ENCODE assay signal across 12 cellular contexts in genomic region chr13:103282571-103283450, GRCh38.
DNase-seq lines count a peak whose midpoint lies in the region; ATAC-seq and TF ChIP-seq lines count a peak whose summit lies in the region.
"Had no signal": no experiment of that assay in that cellular context is flagged by ENCODE, and none has a peak within 500 bp of the region (broad histone marks: within the 10 kb centered on the region; RNA-seq: fewer than 3 reads in every experiment).

No MANE protein-coding gene starts in this region.

- in situ Hi-C loops in astrocyte of the cerebellum (cut with HindIII; ENCODE audit: low sequenced_read_pairs) (no loop called here), transverse colon (cut with MboI; ENCODE audit: low pct_ligation_motif_present in 1 of 4, low pct_unique_long_range_greater_than_20kb in 1 of 4, low sequenced_read_pairs in 3 of 4) (no loop called here)

- intact Hi-C loops in A673 (cut with micrococcal nuclease; ENCODE audit: unreplicated experiment) (no loop called here), transverse colon (cut with DNase I; ENCODE audit: low total_unique reads) (no loop called here)

- H3K9me3 Mint-ChIP-seq in HFFc6: peaks cover 43% of the 10 kb centered on the region
- peaks cover 5 to 10% of the 10 kb centered on the region in 2 donors for H3K9me3 Mint-ChIP-seq in activated naive CD4-positive, alpha-beta T cell treated with anti-CD3 and anti-CD28 coated beads, Interleukin-2, amount 50 U/mL, for 72 hours
- H3K9me3 Mint-ChIP-seq: activated B cell treated with CpG ODN at 0.5 μM for 24 hours had no signal

- no peak overlapping the region for H3K4me2 ChIP-seq in mesendoderm (ENCODE audit: low read length)

- ATAC-seq in activated naive CD4-positive, alpha-beta T cell treated with anti-CD3 and anti-CD28 coated beads, Interleukin-2, amount 50 U/mL, for 72 hours: no peak
- no peak for ATAC-seq in GM21515 (IDR thresholded peaks at IDR 0.05; ENCODE audit: unreplicated experiment)

- no peak overlapping the region for H3K4ac ChIP-seq in mesendoderm (ENCODE audit: low read depth, low read length)

- no peak overlapping the region for H4K8ac ChIP-seq in mesendoderm (ENCODE audit: low read depth, low read length)

- H3K23ac ChIP-seq in mesendoderm (ENCODE audit: low read length): no peak overlapping the region

- no peaks in the 10 kb centered on the region for H3K79me2 ChIP-seq in mesendoderm (ENCODE audit: control insufficient read depth, insufficient read depth, low read length)

- no peak overlapping the region for H2AK5ac ChIP-seq in mesendoderm (ENCODE audit: low read length)

- TF ChIP-seq CTCF in HFFc6 (IDR thresholded peaks at IDR 0.05) (no peak), astrocyte of the cerebellum (IDR thresholded peaks at IDR 0.05; ENCODE audit: low read depth, low read length, missing control alignments) (no peak), A673 (conservative IDR thresholded peaks at IDR 0.05; ENCODE audit: low read depth, low read length) (no peak), transverse colon (IDR thresholded peaks at IDR 0.05) (no peak)

- DNase-seq in EH (ENCODE audit: low read depth): peak; percentile 74
- DNase-seq in HFFc6: peak; percentile 9
- peak; percentile 90 for DNase-seq in astrocyte of the cerebellum (ENCODE audit: low read depth)
- peak; percentile 86 for DNase-seq in mesendoderm
- DNase-seq in A673 (ENCODE audit: low spot score): no peak
- no peak for DNase-seq in activated naive CD4-positive, alpha-beta T cell treated with anti-CD3 and anti-CD28 coated beads, Interleukin-2, amount 50 U/mL, for 72 hours (ENCODE audit: low spot score in 2 of 2)
- no peak for DNase-seq in transverse colon
- DNase-seq: activated B cell treated with CpG ODN at 0.5 μM for 24 hours, NCI-H446 treated with DMSO at 0.1 percent for 48 hours, tibial artery had no signal

- WGBS in mesendoderm (ENCODE audit: extremely low coverage, insufficient coverage, low lambda C conversion rate): no CpG with 5 or more reads among the region's 14 CpGs
- 40 to 43% methylated on average over 6 to 14 of the region's 14 CpGs for WGBS in transverse colon (ENCODE audit: low coverage in 1 of 2), 2 donors

- H3K4me3 Mint-ChIP-seq in HFFc6: no peak overlapping the region; the same call in 1 of the 2 replicates
- H3K4me3 Mint-ChIP-seq: activated B cell treated with CpG ODN at 0.5 μM for 24 hours, brain had no signal

- no peak for TF ChIP-seq EP300 in transverse colon (IDR thresholded peaks at IDR 0.05; ENCODE audit: low read depth)

- H4K5ac ChIP-seq in mesendoderm (ENCODE audit: low read length): no peak overlapping the region

- H3K27me3 Mint-ChIP-seq in HFFc6 (ENCODE audit: insufficient read depth): no peaks in the 10 kb centered on the region; the same call in 1 of the 2 replicates
- H3K27me3 Mint-ChIP-seq: activated B cell treated with CpG ODN at 0.5 μM for 24 hours had no signal

- no peak overlapping the region for H2BK5ac ChIP-seq in mesendoderm (ENCODE audit: low read length)

- no TSS peak for BruUV-seq in A673 (replicated peaks; lab: Mats Ljungman, UMichigan)

- H2BK15ac ChIP-seq in mesendoderm (replicated peaks; ENCODE audit: low read depth): no peak overlapping the region

- H3K27ac ChIP-seq in mesendoderm (ENCODE audit: low read depth, low read length) (no peak overlapping the region), A673 (ENCODE audit: low read depth, low read length, poor library complexity, severe bottlenecking) (no peak overlapping the region), transverse colon (no peak overlapping the region)
- H3K27ac ChIP-seq: tibial artery had no signal

- H3K79me1 ChIP-seq in mesendoderm (ENCODE audit: low read length): no peaks in the 10 kb centered on the region

- H3K27ac Mint-ChIP-seq in HFFc6: peak overlapping the region; percentile 6; the same call in 1 of the 2 replicates
- no peak overlapping the region for H3K27ac Mint-ChIP-seq in activated naive CD4-positive, alpha-beta T cell treated with anti-CD3 and anti-CD28 coated beads, Interleukin-2, amount 50 U/mL, for 72 hours
- H3K27ac Mint-ChIP-seq: activated B cell treated with CpG ODN at 0.5 μM for 24 hours had no signal

- H3K36me3 ChIP-seq in mesendoderm (ENCODE audit: control insufficient read depth, insufficient read depth, low read length) (no peaks in the 10 kb centered on the region), A673 (ENCODE audit: insufficient read depth, low read length, poor library complexity, severe bottlenecking) (no peaks in the 10 kb centered on the region), transverse colon (no peaks in the 10 kb centered on the region)
- H3K36me3 ChIP-seq: tibial artery had no signal

- H3K18ac ChIP-seq in mesendoderm (ENCODE audit: low read length): peak overlapping the region; percentile 14

- H3K4me1 Mint-ChIP-seq in HFFc6 (ENCODE audit: low read depth): no peaks in the 10 kb centered on the region
- H3K4me1 Mint-ChIP-seq: activated B cell treated with CpG ODN at 0.5 μM for 24 hours had no signal

- H3K56ac ChIP-seq in mesendoderm (ENCODE audit: low read length): no peak overlapping the region

- no peaks in the 10 kb centered on the region for H3K27me3 ChIP-seq in mesendoderm (ENCODE audit: insufficient read depth, low read length, poor library complexity)
- no peaks in the 10 kb centered on the region for H3K27me3 ChIP-seq in A673 (replicated peaks; ENCODE audit: insufficient read depth, low read depth, low read length, poor library complexity)
- no peaks in the 10 kb centered on the region for H3K27me3 ChIP-seq in transverse colon
- H3K27me3 ChIP-seq: tibial artery had no signal

- CTCF ChIA-PET in A673 (lab: Charles Lee): no interaction called here

- H3K4me3 ChIP-seq in astrocyte of the cerebellum (ENCODE audit: low read depth, low read length): no peak overlapping the region
- H3K4me3 ChIP-seq in mesendoderm (ENCODE audit: low read length): no peak overlapping the region
- no peak overlapping the region for H3K4me3 ChIP-seq in A673 (ENCODE audit: low read depth, low read length, poor library complexity, severe bottlenecking)
- no peak overlapping the region for H3K4me3 ChIP-seq in transverse colon
- H3K4me3 ChIP-seq: tibial artery had no signal

- no peak overlapping the region for H2BK120ac ChIP-seq in mesendoderm (ENCODE audit: low read depth, low read length)

- no peak for TF ChIP-seq POLR2A in transverse colon (IDR thresholded peaks at IDR 0.05)

- H3K9ac ChIP-seq in mesendoderm (ENCODE audit: low read length): no peak overlapping the region

- H3K9me3 ChIP-seq in A673 (ENCODE audit: low read depth, low read length, poor library complexity, severe bottlenecking) (no peaks in the 10 kb centered on the region), transverse colon (no peaks in the 10 kb centered on the region)
- H3K9me3 ChIP-seq: tibial artery had no signal

- H3K4me1 ChIP-seq in mesendoderm (ENCODE audit: control insufficient read depth, low read depth, low read length): peaks cover 2% of the 10 kb centered on the region
- no peaks in the 10 kb centered on the region for H3K4me1 ChIP-seq in A673 (ENCODE audit: insufficient read depth, low read length, poor library complexity, severe bottlenecking)
- no peaks in the 10 kb centered on the region for H3K4me1 ChIP-seq in transverse colon
- H3K4me1 ChIP-seq: tibial artery had no signal

- no peaks in the 10 kb centered on the region for H3K36me3 Mint-ChIP-seq in HFFc6 (ENCODE audit: low read depth)
- H3K36me3 Mint-ChIP-seq in activated naive CD4-positive, alpha-beta T cell treated with anti-CD3 and anti-CD28 coated beads, Interleukin-2, amount 50 U/mL, for 72 hours: no peaks in the 10 kb centered on the region
- H3K36me3 Mint-ChIP-seq: brain had no signal

- POLR2A ChIA-PET in A673 (lab: Charles Lee; ENCODE audit: low non-redundant PET): no interaction called here

Comparison
In these comparisons a context has a peak if more than half of its experiments do, and no peak if none do; other contexts are left out.
1. DNase-seq: peak in EH (single experiment), HFFc6 (single experiment), astrocyte of the cerebellum (single experiment) and mesendoderm (single experiment); none in A673 (single experiment), activated naive CD4-positive, alpha-beta T cell treated with anti-CD3 and anti-CD28 coated beads, Interleukin-2, amount 50 U/mL, for 72 hours (0 of 2) and transverse colon (single experiment).